In the genomic region with DNA sequence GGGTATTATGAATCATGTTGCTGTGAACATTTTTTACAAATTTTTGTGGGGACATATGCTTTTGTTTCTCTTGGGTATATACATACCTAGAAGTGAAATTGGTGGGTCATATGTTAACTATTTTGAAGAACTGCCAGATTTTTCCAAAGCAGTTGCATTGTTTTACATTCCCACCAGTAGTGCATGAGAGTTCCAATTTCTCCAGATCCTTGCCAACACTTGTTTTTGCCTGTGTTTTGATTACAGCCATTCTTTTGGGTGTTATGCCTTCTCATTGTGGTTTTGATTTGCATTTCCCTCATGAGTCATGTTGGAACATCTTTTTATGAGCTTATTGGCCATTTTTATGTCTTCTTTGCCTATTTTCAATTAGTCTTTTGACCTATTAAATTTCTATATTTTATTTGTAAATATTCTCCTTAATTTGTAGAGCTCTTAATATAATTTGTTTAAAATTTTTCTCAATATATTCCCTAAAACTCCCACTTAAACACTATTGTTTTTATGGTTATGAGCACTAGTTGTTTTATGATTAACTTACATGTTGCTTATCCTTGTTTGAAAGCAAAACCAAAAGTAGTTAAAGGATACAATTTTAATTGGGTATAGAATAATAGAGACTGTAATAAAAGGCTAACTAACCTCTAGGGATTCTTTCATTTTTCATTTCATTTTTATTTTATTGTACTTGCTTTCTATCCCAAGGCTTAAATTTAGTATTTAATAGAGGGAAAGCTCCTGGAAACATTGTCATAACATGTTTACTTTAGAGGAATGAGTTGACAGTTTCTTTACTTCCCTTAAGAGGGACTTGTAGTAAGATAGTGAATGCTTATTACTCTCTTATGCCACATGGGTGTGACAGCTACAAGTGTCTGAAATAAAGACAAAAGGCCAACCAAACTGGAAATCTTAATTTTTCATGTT, we compare ENCODE assay signal across 9 cellular contexts. TPM values are rescaled to one million over a fixed set of nuclear protein-coding genes. Genes with fewer than 3 reads are reported as not detected.
A peak's percentile ranks its signal among the peaks of the same experiment; 100 is the strongest.
DNase-seq lines count a peak whose midpoint lies in the region; ATAC-seq and TF ChIP-seq lines count a peak whose summit lies in the region.
"Had no signal": no experiment of that assay in that cellular context is flagged by ENCODE, and none has a peak within 500 bp of the region (broad histone marks: within the 10 kb centered on the region; RNA-seq: fewer than 3 reads in every experiment).

No MANE protein-coding gene starts in this region.

- H3K27ac Mint-ChIP-seq in activated CD4-positive, alpha-beta T cell treated with anti-CD3 and anti-CD28 coated beads, Interleukin-2, amount 10 ng/mL, durations not matched to agents 7 days and 5 days: peak overlapping the region; percentile 78
- peak overlapping the region; percentile 42 for H3K27ac Mint-ChIP-seq in stimulated activated memory B cell treated with anti-CD40 and anti-IgM and Interleukin-4, amounts not matched to agents 10 μg/mL and 1 μg/mL and 100 μg/mL, for 72 hours

- H3K9me3 Mint-ChIP-seq in activated CD4-positive, alpha-beta T cell treated with anti-CD3 and anti-CD28 coated beads, Interleukin-2, amount 10 ng/mL, durations not matched to agents 7 days and 5 days: no peaks in the 10 kb centered on the region
- no peaks in the 10 kb centered on the region for H3K9me3 Mint-ChIP-seq in stimulated activated memory B cell treated with anti-CD40 and anti-IgM and Interleukin-4, amounts not matched to agents 10 μg/mL and 1 μg/mL and 100 μg/mL, for 72 hours

- peak overlapping the region; percentile 74 for H3K27ac ChIP-seq in SJSA1

- H3K9me3 ChIP-seq in SJSA1 (replicated peaks): no peaks in the 10 kb centered on the region

- H3K4me3 ChIP-seq in SJSA1: no peak overlapping the region

- peaks cover 45% of the 10 kb centered on the region for H3K36me3 Mint-ChIP-seq in activated CD4-positive, alpha-beta T cell treated with anti-CD3 and anti-CD28 coated beads, Interleukin-2, amount 10 ng/mL, durations not matched to agents 7 days and 5 days (ENCODE audit: low read depth)
- peaks cover 20% of the 10 kb centered on the region for H3K36me3 Mint-ChIP-seq in stimulated activated memory B cell treated with anti-CD40 and anti-IgM and Interleukin-4, amounts not matched to agents 10 μg/mL and 1 μg/mL and 100 μg/mL, for 72 hours

- H3K27me3 ChIP-seq in SJSA1 (replicated peaks): no peaks in the 10 kb centered on the region

- DNase-seq in activated CD4-positive, alpha-beta T cell treated with anti-CD3 and anti-CD28 coated beads, Interleukin-2, amount 10 ng/mL, durations not matched to agents 7 days and 5 days: no peak
- DNase-seq in activated CD4-positive, alpha-beta T cell treated with anti-CD3 and anti-CD28 coated beads for 48 hours: no peak
- DNase-seq in SJSA1 (ENCODE audit: low read depth in 1 of 2, low spot score in 2 of 2) (peak in 1 of 2 experiments; percentile 83), erythroblast (lab: John Stamatoyannopoulos, UW) (peak; percentile 77 to 83), Right ventricle myocardium superior (no peak)
- DNase-seq: GDM1 had no signal

- no peak for ATAC-seq in stimulated activated memory B cell treated with anti-CD40 and anti-IgM and Interleukin-4, amounts not matched to agents 10 μg/mL and 1 μg/mL and 100 μg/mL, for 72 hours
- no peak for ATAC-seq in GM21526 (IDR thresholded peaks at IDR 0.05; ENCODE audit: low FRiP score, unreplicated experiment)
- ATAC-seq in GM21390 (IDR thresholded peaks at IDR 0.05; ENCODE audit: unreplicated experiment): no peak
- no peak for ATAC-seq in Right ventricle myocardium superior (ENCODE audit: poor library complexity)

- POLR2A ChIA-PET in activated CD4-positive, alpha-beta T cell treated with anti-CD3 and anti-CD28 coated beads, Interleukin-2, amount 10 ng/mL, durations not matched to agents 7 days and 5 days (lab: Charles Lee): interaction anchor here (0.5 kb wide), 1 partner anchor 212 kb away, joined by 3 read pairs; no protein-coding TSS in a partner anchor

- TF ChIP-seq POLR2A in erythroblast (IDR thresholded peaks at IDR 0.05; ENCODE audit: low read length): peak; percentile 39

- peaks cover 13% of the 10 kb centered on the region for H3K36me3 ChIP-seq in SJSA1

- CTCF ChIA-PET in activated CD4-positive, alpha-beta T cell treated with anti-CD3 and anti-CD28 coated beads, Interleukin-2, amount 10 ng/mL, durations not matched to agents 7 days and 5 days (lab: Charles Lee): interaction anchor here (0.8 kb wide), 1 partner anchor 23 kb away, joined by 3 read pairs; no protein-coding TSS in a partner anchor

- H3K4me1 Mint-ChIP-seq in activated CD4-positive, alpha-beta T cell treated with anti-CD3 and anti-CD28 coated beads, Interleukin-2, amount 10 ng/mL, durations not matched to agents 7 days and 5 days: peaks cover 66% of the 10 kb centered on the region
- H3K4me1 Mint-ChIP-seq in stimulated activated memory B cell treated with anti-CD40 and anti-IgM and Interleukin-4, amounts not matched to agents 10 μg/mL and 1 μg/mL and 100 μg/mL, for 72 hours: peaks cover 35% of the 10 kb centered on the region

- peaks cover 20% of the 10 kb centered on the region for H3K4me1 ChIP-seq in SJSA1 (replicated peaks)

- no peaks in the 10 kb centered on the region for H3K27me3 Mint-ChIP-seq in activated CD4-positive, alpha-beta T cell treated with anti-CD3 and anti-CD28 coated beads, Interleukin-2, amount 10 ng/mL, durations not matched to agents 7 days and 5 days
- H3K27me3 Mint-ChIP-seq in stimulated activated memory B cell treated with anti-CD40 and anti-IgM and Interleukin-4, amounts not matched to agents 10 μg/mL and 1 μg/mL and 100 μg/mL, for 72 hours: no peaks in the 10 kb centered on the region

- H3K4me3 Mint-ChIP-seq in activated CD4-positive, alpha-beta T cell treated with anti-CD3 and anti-CD28 coated beads, Interleukin-2, amount 10 ng/mL, durations not matched to agents 7 days and 5 days: peak overlapping the region; percentile 41
- no peak overlapping the region for H3K4me3 Mint-ChIP-seq in stimulated activated memory B cell treated with anti-CD40 and anti-IgM and Interleukin-4, amounts not matched to agents 10 μg/mL and 1 μg/mL and 100 μg/mL, for 72 hours

- intact Hi-C loops in Right ventricle myocardium superior (cut with DNase I): no loop called here

RNA-seq across cellular contexts. Expression of a gene that starts 5.5 kb away (rescaled TPM):
- 10 to 100 TPM; 30.2 to 32.1 TPM for total RNA-seq in activated CD4-positive, alpha-beta T cell treated with anti-CD3 and anti-CD28 coated beads, Interleukin-2, amount 10 ng/mL, durations not matched to agents 7 days and 5 days
- total RNA-seq in SJSA1 (2014; rRNA removed; shearing (Covaris generic)): 15.6 and 19.5 TPM in 2 replicates
- 32.0 TPM for total RNA-seq in Right ventricle myocardium superior

Comparison
In these comparisons a context has a peak if more than half of its experiments do, and no peak if none do; other contexts are left out.
1. DNase-seq: peak in erythroblast (2 of 2); none in activated CD4-positive, alpha-beta T cell treated with anti-CD3 and anti-CD28 coated beads, Interleukin-2, amount 10 ng/mL, durations not matched to agents 7 days and 5 days (single experiment), activated CD4-positive, alpha-beta T cell treated with anti-CD3 and anti-CD28 coated beads for 48 hours (single experiment) and Right ventricle myocardium superior (single experiment).